Comparison of ENCODE assay signal across 8 cellular contexts in genomic region chr2:28754321-28754720, GRCh38. TPM values are rescaled to one million over a fixed set of nuclear protein-coding genes. Genes with fewer than 3 reads are reported as not detected.
DNase-seq lines count a peak whose midpoint lies in the region; ATAC-seq and TF ChIP-seq lines count a peak whose summit lies in the region.

No MANE protein-coding gene starts in this region.

- intact Hi-C loops in PC-9 (cut with micrococcal nuclease; ENCODE audit: unreplicated experiment) = loop anchor here (5.0 to 10.0 kb wide), 4 partner anchors 92 to 1050 kb away; no protein-coding TSS in a partner anchor

- H3K9me2 ChIP-seq in PC-9 (ENCODE audit: insufficient read depth) = no peaks in the 10 kb centered on the region

- no peak overlapping the region for H2BK5ac ChIP-seq in trophoblast cell (ENCODE audit: low read depth, low read length, poor library complexity)

- H2AK5ac ChIP-seq in trophoblast cell (ENCODE audit: low read length) = no peak overlapping the region

- peaks cover 20% of the 10 kb centered on the region for H3K79me1 ChIP-seq in trophoblast cell (ENCODE audit: low read length)

- H3K9ac ChIP-seq in endocrine pancreas (ENCODE audit: control insufficient read depth, insufficient read depth, low read length) (no peak overlapping the region), trophoblast cell (ENCODE audit: low read length) (no peak overlapping the region)

- peak overlapping the region; percentile 76 for H3K4ac ChIP-seq in trophoblast cell (ENCODE audit: low read depth, low read length)

- H2BK120ac ChIP-seq in trophoblast cell (ENCODE audit: insufficient read depth, low read length, poor library complexity) = no peak overlapping the region

- H4K8ac ChIP-seq in trophoblast cell (ENCODE audit: low read depth, low read length) = no peak overlapping the region

- ATAC-seq in activated CD4-positive, CD25-positive, alpha-beta regulatory T cell treated with anti-CD3 and anti-CD28 coated beads, Interleukin-2, amount 50 U/mL, for 24 hours = no peak
- ATAC-seq in GM21515 (IDR thresholded peaks at IDR 0.05; ENCODE audit: unreplicated experiment) = no peak

- peaks cover 92% of the 10 kb centered on the region for H3K79me2 ChIP-seq in PC-9 (ENCODE audit: low read depth)
- peaks cover 22% of the 10 kb centered on the region for H3K79me2 ChIP-seq in trophoblast cell (ENCODE audit: control insufficient read depth, insufficient read depth, low read length, poor library complexity)

- H3K14ac ChIP-seq in trophoblast cell (ENCODE audit: low read length) = no peak overlapping the region

- BruUV-seq in PC-9 (replicated peaks; lab: Mats Ljungman, UMichigan) = no TSS peak

- peaks cover 54% of the 10 kb centered on the region for H4K20me1 ChIP-seq in PC-9 (ENCODE audit: insufficient read depth)

- H2AFZ ChIP-seq in PC-9 = no peak overlapping the region
- H2AFZ ChIP-seq in trophoblast cell (ENCODE audit: insufficient read depth, low read length, poor library complexity) = no peak overlapping the region

- no peak overlapping the region for H4K91ac ChIP-seq in trophoblast cell (ENCODE audit: low read depth, low read length)

- no peak overlapping the region for H2BK12ac ChIP-seq in trophoblast cell (ENCODE audit: low read length)

- H3F3A ChIP-seq in PC-9 (ENCODE audit: insufficient read depth, low read depth) = peaks cover 30% of the 10 kb centered on the region

- H3K27ac ChIP-seq in PC-9 (no peak overlapping the region), trophoblast cell (ENCODE audit: low read depth, low read length) (no peak overlapping the region), Peyer's patch (peak overlapping the region in 2 of 4 donors; percentile 21 to 100)

- CTCF ChIA-PET in PC-9 (lab: Charles Lee) = interaction anchor here (0.9 to 1.3 kb wide), 3 partner anchors 133 to 188 kb away, joined by 3 to 10 read pairs (median 4); no protein-coding TSS in a partner anchor

- no peak for TF ChIP-seq POLR2A in Peyer's patch (IDR thresholded peaks at IDR 0.05)

- POLR2A ChIA-PET in PC-9 (lab: Charles Lee; ENCODE audit: unreplicated experiment) = interaction anchor here (0.8 kb wide), 1 partner anchor 15 kb away, joined by 14 read pairs; no protein-coding TSS in a partner anchor

- H3K4me1 ChIP-seq in PC-9 (replicated peaks; ENCODE audit: insufficient read depth) (peaks cover 51% of the 10 kb centered on the region), endocrine pancreas (ENCODE audit: control insufficient read depth, insufficient read depth, low read length) (peaks cover 29% of the 10 kb centered on the region), trophoblast cell (ENCODE audit: control insufficient read depth in 1 of 2, insufficient read depth in 2 of 2, low read length in 2 of 2) (peaks cover 0 to 6% of the 10 kb centered on the region in 2 experiments), Peyer's patch (peaks cover 0 to 51% (median 3%) of the 10 kb centered on the region in 4 donors)

- no peak overlapping the region for H4K12ac ChIP-seq in trophoblast cell (ENCODE audit: low read depth, low read length)

- no peak overlapping the region for H3K23ac ChIP-seq in trophoblast cell (ENCODE audit: low read length)

- peaks cover 7% of the 10 kb centered on the region for H3K36me3 ChIP-seq in PC-9 (ENCODE audit: low read depth)
- H3K36me3 ChIP-seq in endocrine pancreas (ENCODE audit: control insufficient read depth, insufficient read depth, low read length) = no peaks in the 10 kb centered on the region
- H3K36me3 ChIP-seq in trophoblast cell (ENCODE audit: control insufficient read depth in 1 of 2, insufficient read depth in 2 of 2, low read length in 2 of 2) = peaks cover 5% of the 10 kb centered on the region in 2 experiments
- no peaks in the 10 kb centered on the region for H3K36me3 ChIP-seq in Peyer's patch

- H3K4me3 ChIP-seq in PC-9 (no peak overlapping the region; the same call in 1 of the 2 replicates), endocrine pancreas (ENCODE audit: control insufficient read depth, insufficient read depth, low read length) (peak overlapping the region; percentile 100), trophoblast cell (ENCODE audit: low read depth, low read length) (no peak overlapping the region), Peyer's patch (peak overlapping the region in 2 of 4 donors; percentile 13 to 98)

- DNase-seq in EL (peak; percentile 16), PC-9 (no peak), trophoblast cell (peak in 1 of 2 donors; percentile 49), Peyer's patch (no peak), Ammon's horn (ENCODE audit: low spot score) (no peak)

- no peaks in the 10 kb centered on the region for H3K27me3 ChIP-seq in PC-9 (ENCODE audit: insufficient read depth, low read depth)
- no peaks in the 10 kb centered on the region for H3K27me3 ChIP-seq in endocrine pancreas (ENCODE audit: control insufficient read depth, insufficient read depth, low read length)
- no peaks in the 10 kb centered on the region for H3K27me3 ChIP-seq in trophoblast cell (ENCODE audit: insufficient read depth, low read length)
- H3K27me3 ChIP-seq in Peyer's patch = no peaks in the 10 kb centered on the region

- H3K18ac ChIP-seq in trophoblast cell (ENCODE audit: low read length) = no peak overlapping the region

- no CpG with 5 or more reads among the region's 4 CpGs for WGBS in trophoblast cell (ENCODE audit: extremely low coverage, insufficient coverage, insufficient read length)

- H3K9me3 ChIP-seq in PC-9 (ENCODE audit: insufficient read depth, low read depth) (no peaks in the 10 kb centered on the region), endocrine pancreas (ENCODE audit: control insufficient read depth, low read length) (no peaks in the 10 kb centered on the region), trophoblast cell (ENCODE audit: insufficient read depth, low read depth, low read length) (no peaks in the 10 kb centered on the region), Peyer's patch (no peaks in the 10 kb centered on the region)

- TF ChIP-seq CTCF in PC-9 (conservative IDR thresholded peaks at IDR 0.05) (no peak), Peyer's patch (IDR thresholded peaks at IDR 0.05) (no peak)

- H3K4me2 ChIP-seq in PC-9 (peak overlapping the region; percentile 98), trophoblast cell (ENCODE audit: low read length) (no peak overlapping the region)

RNA-seq across cellular contexts. Expression of gene PPP1CB, which starts 2.7 kb away (rescaled TPM):
- total RNA-seq in PC-9 (2021) (231 and 260 TPM in 2 replicates), Peyer's patch (100 to 1,000 TPM in 3 of 4 donors, 10 to 100 TPM in 1; 92.8 to 200 (median 123) TPM)
- 286 and 295 TPM in 2 replicates for polyA plus RNA-seq in trophoblast cell (2013)

RNA-seq across cellular contexts. Expression of gene SPDYA, which starts 56.3 kb away (rescaled TPM):
- total RNA-seq in PC-9 (2021) (1.9 and 3.0 TPM in 2 replicates), Peyer's patch (under 1 TPM in 2 of 4 donors, not detected in 2; 0.35 to 0.80 TPM)
- 4.4 and 4.5 TPM in 2 replicates for polyA plus RNA-seq in trophoblast cell (2013)
